ENCODE assay signal across 9 cellular contexts in genomic region chr1:216601427-216601751, GRCh38.
DNase-seq lines count a peak whose midpoint lies in the region; ATAC-seq and TF ChIP-seq lines count a peak whose summit lies in the region.
"Had no signal": no experiment of that assay in that cellular context is flagged by ENCODE, and none has a peak within 500 bp of the region (broad histone marks: within the 10 kb centered on the region; RNA-seq: fewer than 3 reads in every experiment).

No MANE protein-coding gene starts in this region.

- H3K9me3 ChIP-seq in lower lobe of right lung, result no peaks in the 10 kb centered on the region
- no peaks in the 10 kb centered on the region for H3K9me3 ChIP-seq in tibial nerve

- intact Hi-C loops in lower lobe of right lung (cut with DNase I), result no loop called here

- TF ChIP-seq CTCF in lower lobe of right lung (IDR thresholded peaks at IDR 0.05) (no peak), tibial nerve (IDR thresholded peaks at IDR 0.05) (no peak)

- H3K27me3 Mint-ChIP-seq in activated T-cell treated with anti-CD3 and anti-CD28 coated beads, Interleukin-2, amount 50 U/mL, for 72 hours (ENCODE audit: low read depth), result peaks cover 19% of the 10 kb centered on the region
- H3K27me3 Mint-ChIP-seq in activated naive CD8-positive, alpha-beta T cell treated with anti-CD3 and anti-CD28 coated beads, Interleukin-2, amount 50 U/mL, for 24 hours, result peaks cover 17% of the 10 kb centered on the region

- H3K4me1 Mint-ChIP-seq in activated T-cell treated with anti-CD3 and anti-CD28 coated beads, Interleukin-2, amount 50 U/mL, for 72 hours (ENCODE audit: low read depth), result no peaks in the 10 kb centered on the region
- H3K4me1 Mint-ChIP-seq in activated naive CD8-positive, alpha-beta T cell treated with anti-CD3 and anti-CD28 coated beads, Interleukin-2, amount 50 U/mL, for 24 hours, result peaks cover 2% of the 10 kb centered on the region

- 9 to 17% methylated on average over 7 of the region's 7 CpGs for WGBS in tibial nerve, 2 donors

- H3K27me3 ChIP-seq in lower lobe of right lung (ENCODE audit: low read depth), result no peaks in the 10 kb centered on the region
- H3K27me3 ChIP-seq in tibial nerve, result no peaks in the 10 kb centered on the region

- peak overlapping the region; percentile 31 to 54 for H3K4me3 Mint-ChIP-seq in activated T-cell treated with anti-CD3 and anti-CD28 coated beads, Interleukin-2, amount 50 U/mL, for 72 hours
- H3K4me3 Mint-ChIP-seq in activated naive CD8-positive, alpha-beta T cell treated with anti-CD3 and anti-CD28 coated beads, Interleukin-2, amount 50 U/mL, for 24 hours, result no peak overlapping the region

- peaks cover 0 to 2% of the 10 kb centered on the region in 2 donors for H3K36me3 Mint-ChIP-seq in activated T-cell treated with anti-CD3 and anti-CD28 coated beads, Interleukin-2, amount 50 U/mL, for 72 hours (ENCODE audit: insufficient read depth in 2 of 2)
- no peaks in the 10 kb centered on the region for H3K36me3 Mint-ChIP-seq in activated naive CD8-positive, alpha-beta T cell treated with anti-CD3 and anti-CD28 coated beads, Interleukin-2, amount 50 U/mL, for 24 hours (ENCODE audit: low read depth)

- DNase-seq in activated T-cell treated with anti-CD3 and anti-CD28 coated beads, Interleukin-2, amount 50 U/mL, for 72 hours, result no peak
- DNase-seq in activated T-cell treated with anti-CD3 and anti-CD28 coated beads for 4 hours (no peak), brain pericyte (ENCODE audit: low read depth, low spot score) (peak; percentile 18), lower lobe of right lung (no peak), tibial nerve (ENCODE audit: low spot score in 2 of 2) (no peak), HUDEP-2 (lab: John Stamatoyannopoulos, UW; ENCODE audit: unreplicated experiment in 76 of 76) (no peak)
- DNase-seq in stimulated activated CD4-positive, alpha-beta T cell treated with anti-CD3 and anti-CD28 coated beads, Interleukin-12 subunit alpha, Interleukin-12 subunit beta, amount 100 ng/mL, for 4 hours, result no peak
- no peak for DNase-seq in activated naive CD8-positive, alpha-beta T cell treated with anti-CD3 and anti-CD28 coated beads, Interleukin-2, amount 50 U/mL, for 24 hours
- DNase-seq: activated CD4-positive, CD25-positive, alpha-beta regulatory T cell had no signal

- no peak for ATAC-seq in activated T-cell treated with anti-CD3 and anti-CD28 coated beads, Interleukin-2, amount 50 U/mL, for 72 hours (replicated peaks in 1 of 2)
- no peak for ATAC-seq in lower lobe of right lung
- ATAC-seq in activated naive CD8-positive, alpha-beta T cell treated with anti-CD3 and anti-CD28 coated beads, Interleukin-2, amount 50 U/mL, for 24 hours, result no peak

- peaks cover 0 to 2% of the 10 kb centered on the region in 2 donors for H3K9me3 Mint-ChIP-seq in activated T-cell treated with anti-CD3 and anti-CD28 coated beads, Interleukin-2, amount 50 U/mL, for 72 hours
- H3K9me3 Mint-ChIP-seq in activated naive CD8-positive, alpha-beta T cell treated with anti-CD3 and anti-CD28 coated beads, Interleukin-2, amount 50 U/mL, for 24 hours, result no peaks in the 10 kb centered on the region

- H3K36me3 ChIP-seq in lower lobe of right lung (no peaks in the 10 kb centered on the region), tibial nerve (no peaks in the 10 kb centered on the region)

- no peak overlapping the region for H3K27ac Mint-ChIP-seq in activated T-cell treated with anti-CD3 and anti-CD28 coated beads, Interleukin-2, amount 50 U/mL, for 72 hours
- H3K27ac Mint-ChIP-seq in activated naive CD8-positive, alpha-beta T cell treated with anti-CD3 and anti-CD28 coated beads, Interleukin-2, amount 50 U/mL, for 24 hours, result no peak overlapping the region

- no peak for TF ChIP-seq POLR2A in tibial nerve (IDR thresholded peaks at IDR 0.05)

- H3K4me1 ChIP-seq in lower lobe of right lung (no peaks in the 10 kb centered on the region), tibial nerve (peaks cover 0 to 13% (median 0%) of the 10 kb centered on the region in 4 donors)

- H3K27ac ChIP-seq in lower lobe of right lung (peak overlapping the region; percentile 95), tibial nerve (peak overlapping the region; percentile 90 to 96 (median 92))

- peak overlapping the region; percentile 71 for H3K4me3 ChIP-seq in lower lobe of right lung
- peak overlapping the region; percentile 61 to 87 (median 62) for H3K4me3 ChIP-seq in tibial nerve

- TF ChIP-seq EP300 in tibial nerve (IDR thresholded peaks at IDR 0.05), result no peak
